Comparison of ENCODE assay signal across 1 cellular context in genomic region chrX:53379008-53379710, GRCh38.
TF ChIP-seq lines count a peak whose summit lies in the region.

No MANE protein-coding gene starts in this region.

TF ChIP-seq in HepG2, 621 proteins besides CTCF, POLR2A, EP300 and RAD21:
- no peak for TF ChIP-seq CEBPG (CRISPR knock-in tag; IDR thresholded peaks at IDR 0.05)
- TF ChIP-seq ZNF629 (CRISPR knock-in tag; conservative IDR thresholded peaks at IDR 0.05) = peak; percentile 70
